In genomic region chr7:155168607-155169006, GRCh38 we compare ENCODE assay signal across 1 cellular context.
TF ChIP-seq lines count a peak whose summit lies in the region.

No MANE protein-coding gene starts in this region.

TF ChIP-seq in SK-N-SH, 30 proteins besides CTCF, POLR2A, EP300 and RAD21:
- no peak for TF ChIP-seq RCOR1 (IDR thresholded peaks at IDR 0.05; ENCODE audit: low read length)
- no peak for TF ChIP-seq FOSL2 (IDR thresholded peaks at IDR 0.05; ENCODE audit: borderline replicate concordance, low read depth)
- TF ChIP-seq MEF2A (IDR thresholded peaks at IDR 0.05; ENCODE audit: borderline replicate concordance, low read depth), result no peak
- TF ChIP-seq POLR2AphosphoS5 (IDR thresholded peaks at IDR 0.05; ENCODE audit: low read depth, low read length), result no peak
- TF ChIP-seq IRF3 (IDR thresholded peaks at IDR 0.05; ENCODE audit: low read depth, low read length), result no peak
- no peak for TF ChIP-seq REST (IDR thresholded peaks at IDR 0.05; ENCODE audit: low read depth, low read length)
- no peak for TF ChIP-seq EZH2phosphoT487 (IDR thresholded peaks at IDR 0.05; ENCODE audit: borderline replicate concordance, low read depth)
- TF ChIP-seq TEAD4 (IDR thresholded peaks at IDR 0.05; ENCODE audit: borderline replicate concordance, insufficient read depth), result no peak
